39 cellular contexts compared by ENCODE assay signal in genomic region chr1:223146745-223147144, GRCh38. TPM values are rescaled to one million over a fixed set of nuclear protein-coding genes. Genes with fewer than 3 reads are reported as not detected.
"Had no signal": no experiment of that assay in that cellular context is flagged by ENCODE, and none has a peak within 500 bp of the region (broad histone marks: within the 10 kb centered on the region; RNA-seq: fewer than 3 reads in every experiment).

No MANE protein-coding gene starts in this region.

- H3K27ac ChIP-seq: adrenal gland, ascending aorta, body of pancreas, brain microvascular endothelial cell, breast epithelium, cardiac muscle cell had no signal

- H3K4me3 Mint-ChIP-seq: activated naive CD4-positive, alpha-beta T cell treated with anti-CD3 and anti-CD28 coated beads for 36 hours; activated naive CD4-positive, alpha-beta T cell treated with anti-CD3 and anti-CD28 coated beads, Interleukin-2, amount 10 ng/mL, durations not matched to agents 7 days and 5 days; activated naive CD4-positive, alpha-beta T cell treated with anti-CD3 and anti-CD28 coated beads, Interleukin-2, amount 50 U/mL, for 24 hours; activated naive CD8-positive, alpha-beta T cell; activated naive CD8-positive, alpha-beta T cell treated with anti-CD3 and anti-CD28 coated beads for 36 hours; activated naive CD8-positive, alpha-beta T cell treated with anti-CD3 and anti-CD28 coated beads, Interleukin-2, amount 10 ng/mL, durations not matched to agents 7 days and 5 days; activated naive CD8-positive, alpha-beta T cell treated with anti-CD3 and anti-CD28 coated beads, Interleukin-2, amount 50 U/mL, for 24 hours; activated T-cell treated with anti-CD3 and anti-CD28 coated beads, Interleukin-2, amount 50 U/mL, for 24 hours; activated T-cell treated with anti-CD3 and anti-CD28 coated beads, Interleukin-2, amount 50 U/mL, for 4 hours; activated T-cell treated with anti-CD3 and anti-CD28 coated beads, Interleukin-2, amount 50 U/mL, for 72 hours; activated T-helper 1 cell treated with anti-CD3 and anti-CD28 coated beads, Interleukin-12 subunit alpha, Interleukin-12 subunit beta, Interleukin-2, Interleukin-4 antibody, amounts not matched to agents 30 ng/mL and 10 ng/mL and 1 ng/mL, durations not matched to agents 14 hours and 24 hours and 36 hours; activated T-helper 17 cell treated with anti-CD3 and anti-CD28 coated beads, Interleukin-2, amount 50 U/mL, for 72 hours; brain; central memory CD8-positive, alpha-beta T cell had no signal

- FAIRE-seq: astrocyte, bronchial epithelial cell had no signal

- ATAC-seq: activated naive CD4-positive, alpha-beta T cell treated with anti-CD3 and anti-CD28 coated beads, Interleukin-2, amount 50 U/mL, for 72 hours; activated naive CD8-positive, alpha-beta T cell treated with anti-CD3 and anti-CD28 coated beads, Interleukin-2, amount 50 U/mL, for 24 hours; activated T-cell treated with anti-CD3 and anti-CD28 coated beads, Interleukin-2, amount 50 U/mL, for 4 hours; activated T-cell treated with anti-CD3 and anti-CD28 coated beads, Interleukin-2, amount 50 U/mL, for 72 hours; activated T-helper 17 cell treated with anti-CD3 and anti-CD28 coated beads, Interleukin-2, amount 50 U/mL, for 72 hours; body of pancreas had no signal

- H3K9me3 Mint-ChIP-seq: activated naive CD4-positive, alpha-beta T cell treated with anti-CD3 and anti-CD28 coated beads, Interleukin-2, amount 50 U/mL, for 24 hours; activated naive CD8-positive, alpha-beta T cell treated with anti-CD3 and anti-CD28 coated beads for 36 hours; activated T-helper 17 cell treated with anti-CD3 and anti-CD28 coated beads, Interleukin-2, amount 50 U/mL, for 72 hours had no signal

- H3K9me3 ChIP-seq: adrenal gland, body of pancreas, breast epithelium had no signal

- H3K27ac Mint-ChIP-seq: activated naive CD4-positive, alpha-beta T cell treated with anti-CD3 and anti-CD28 coated beads for 36 hours; activated naive CD4-positive, alpha-beta T cell treated with anti-CD3 and anti-CD28 coated beads, Interleukin-2, amount 10 ng/mL, durations not matched to agents 7 days and 5 days; activated naive CD4-positive, alpha-beta T cell treated with anti-CD3 and anti-CD28 coated beads, Interleukin-2, amount 50 U/mL, for 24 hours; activated naive CD4-positive, alpha-beta T cell treated with anti-CD3 and anti-CD28 coated beads, Interleukin-2, amount 50 U/mL, for 72 hours; activated naive CD8-positive, alpha-beta T cell; activated naive CD8-positive, alpha-beta T cell treated with anti-CD3 and anti-CD28 coated beads for 36 hours; activated naive CD8-positive, alpha-beta T cell treated with anti-CD3 and anti-CD28 coated beads, Interleukin-2, amount 10 ng/mL, durations not matched to agents 7 days and 5 days; activated naive CD8-positive, alpha-beta T cell treated with anti-CD3 and anti-CD28 coated beads, Interleukin-2, amount 50 U/mL, for 24 hours; activated T-cell treated with anti-CD3 and anti-CD28 coated beads, Interleukin-2, amount 50 U/mL, for 24 hours; activated T-cell treated with anti-CD3 and anti-CD28 coated beads, Interleukin-2, amount 50 U/mL, for 72 hours; activated T-helper 1 cell treated with anti-CD3 and anti-CD28 coated beads, Interleukin-12 subunit alpha, Interleukin-12 subunit beta, Interleukin-2, Interleukin-4 antibody, amounts not matched to agents 30 ng/mL and 10 ng/mL and 1 ng/mL, durations not matched to agents 14 hours and 24 hours and 36 hours; activated T-helper 17 cell treated with anti-CD3 and anti-CD28 coated beads, Interleukin-2, amount 50 U/mL, for 72 hours; activated T-helper 2 cell treated with anti-CD3 and anti-CD28 coated beads, Interferon-gamma antibody, Interleukin-2, Interleukin-4, amounts not matched to agents 10 μg/mL and 5 μg/mL and 100 μg/mL, durations not matched to agents 14 hours and 24 hours and 36 hours; brain had no signal

- H3K27me3 Mint-ChIP-seq: activated naive CD4-positive, alpha-beta T cell treated with anti-CD3 and anti-CD28 coated beads, Interleukin-2, amount 50 U/mL, for 24 hours; activated naive CD8-positive, alpha-beta T cell; activated naive CD8-positive, alpha-beta T cell treated with anti-CD3 and anti-CD28 coated beads for 36 hours; activated naive CD8-positive, alpha-beta T cell treated with anti-CD3 and anti-CD28 coated beads, Interleukin-2, amount 50 U/mL, for 24 hours; activated T-cell treated with anti-CD3 and anti-CD28 coated beads, Interleukin-2, amount 50 U/mL, for 24 hours; activated T-helper 17 cell treated with anti-CD3 and anti-CD28 coated beads, Interleukin-2, amount 50 U/mL, for 72 hours had no signal

- H3K4me3 ChIP-seq: adrenal gland, ascending aorta, body of pancreas, breast epithelium, cardiac muscle cell had no signal

- H3K27me3 ChIP-seq: adrenal gland, ascending aorta, body of pancreas, breast epithelium, cardiac muscle cell had no signal

- H3K36me3 ChIP-seq: adrenal gland, ascending aorta, brain microvascular endothelial cell, breast epithelium, cardiac muscle cell had no signal

- H3K36me3 Mint-ChIP-seq: activated naive CD4-positive, alpha-beta T cell treated with anti-CD3 and anti-CD28 coated beads, Interleukin-2, amount 50 U/mL, for 24 hours; activated naive CD4-positive, alpha-beta T cell treated with anti-CD3 and anti-CD28 coated beads, Interleukin-2, amount 50 U/mL, for 72 hours; activated naive CD8-positive, alpha-beta T cell; activated naive CD8-positive, alpha-beta T cell treated with anti-CD3 and anti-CD28 coated beads for 36 hours; activated naive CD8-positive, alpha-beta T cell treated with anti-CD3 and anti-CD28 coated beads, Interleukin-2, amount 10 ng/mL, durations not matched to agents 7 days and 5 days; brain had no signal

- DNase-seq: activated effector memory CD4-positive, alpha-beta T cell treated with anti-CD3 and anti-CD28 coated beads, Interleukin-2, amount 50 U/mL, for 16 hours; activated effector memory CD4-positive, alpha-beta T cell treated with Interleukin-2 at 50 U/mL for 16 hours; activated gamma-delta T cell; activated gamma-delta T cell treated with Interleukin-2 at 50 U/mL for 16 hours; activated naive CD4-positive, alpha-beta T cell; activated naive CD4-positive, alpha-beta T cell treated with anti-CD3 and anti-CD28 coated beads for 36 hours; activated naive CD4-positive, alpha-beta T cell treated with anti-CD3 and anti-CD28 coated beads, Interleukin-2, amount 10 ng/mL, durations not matched to agents 7 days and 5 days; activated naive CD4-positive, alpha-beta T cell treated with anti-CD3 and anti-CD28 coated beads, Interleukin-2, amount 50 U/mL, for 16 hours; activated naive CD4-positive, alpha-beta T cell treated with Interleukin-2 at 50 U/mL for 16 hours; activated naive CD8-positive, alpha-beta T cell treated with anti-CD3 and anti-CD28 coated beads for 36 hours; activated naive CD8-positive, alpha-beta T cell treated with anti-CD3 and anti-CD28 coated beads, Interleukin-2, amount 10 ng/mL, durations not matched to agents 7 days and 5 days; activated naive CD8-positive, alpha-beta T cell treated with anti-CD3 and anti-CD28 coated beads, Interleukin-2, amount 50 U/mL, for 24 hours; activated T-cell treated with anti-CD3 and anti-CD28 coated beads, Interleukin-2, amount 50 U/mL, for 1 hour; activated T-cell treated with anti-CD3 and anti-CD28 coated beads, Interleukin-2, amount 50 U/mL, for 24 hours; activated T-cell treated with anti-CD3 and anti-CD28 coated beads, Interleukin-2, amount 50 U/mL, for 4 hours; activated T-cell treated with anti-CD3 and anti-CD28 coated beads, Interleukin-2, amount 50 U/mL, for 48 hours; activated T-cell treated with anti-CD3 and anti-CD28 coated beads, Interleukin-2, amount 50 U/mL, for 72 hours; adrenal gland; amygdala; anterior cingulate cortex; aorta; body of pancreas; brain microvascular endothelial cell; caudate nucleus; central memory CD4-positive, alpha-beta T cell; cerebellar nuclear complex had no signal

RNA-seq across cellular contexts. Expression of gene TLR5, which starts 3.7 kb away (rescaled TPM):
- total RNA-seq: activated T-helper 1 cell treated with anti-CD3 and anti-CD28 coated beads, Interleukin-12 subunit alpha, Interleukin-12 subunit beta, Interleukin-2, Interleukin-4 antibody, amounts not matched to agents 30 ng/mL and 10 ng/mL and 1 ng/mL, durations not matched to agents 14 hours and 24 hours and 36 hours had no signal
